ENCODE assay signal across 8 cellular contexts in the genomic region with DNA sequence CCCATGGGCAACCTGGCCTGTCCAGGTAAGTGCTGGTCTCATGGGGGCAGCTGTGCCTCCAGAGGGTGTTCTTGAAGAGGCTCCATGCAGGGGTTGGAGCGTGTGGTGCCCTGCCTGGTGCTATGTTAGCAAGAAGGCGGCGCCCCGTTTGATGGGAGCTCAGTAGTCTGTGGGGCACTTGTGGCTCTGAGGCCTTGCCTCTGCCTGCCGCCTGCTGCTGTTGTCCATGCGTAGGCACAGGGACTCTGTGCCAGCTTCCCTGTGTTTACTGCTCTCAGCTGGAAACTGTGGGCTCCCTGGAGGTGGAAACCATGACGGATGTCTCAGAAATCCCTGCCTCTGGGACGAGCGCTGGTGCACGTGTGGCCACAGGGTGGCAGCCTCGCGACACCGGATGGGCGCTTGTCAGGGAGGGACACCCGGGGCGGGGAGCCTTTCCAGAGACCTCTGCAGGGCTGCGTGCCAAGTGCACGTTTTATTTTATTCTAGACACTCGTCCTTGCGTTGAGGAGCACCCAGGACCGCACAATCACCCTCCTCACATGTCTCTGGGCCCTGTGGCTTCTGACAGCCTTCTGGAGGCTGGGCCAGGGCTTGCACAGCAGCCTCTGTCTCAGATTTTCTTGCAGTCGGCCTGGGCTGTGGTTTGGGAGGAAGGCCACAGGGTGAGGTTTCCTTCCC. TPM values are rescaled to one million over a fixed set of nuclear protein-coding genes. Genes with fewer than 3 reads are reported as not detected.
DNase-seq lines count a peak whose midpoint lies in the region; ATAC-seq and TF ChIP-seq lines count a peak whose summit lies in the region.

No MANE protein-coding gene starts in this region.

- no peak overlapping the region for H3K4me3 ChIP-seq in OCI-LY1 (ENCODE audit: low read depth, low read length, poor library complexity, severe bottlenecking)

- H3K9me3 ChIP-seq in OCI-LY1 (ENCODE audit: low read length) = no peaks in the 10 kb centered on the region

- no peak overlapping the region for H3K9ac ChIP-seq in OCI-LY1 (ENCODE audit: low read length)

- peaks cover 4% of the 10 kb centered on the region for H3K4me1 ChIP-seq in OCI-LY1 (ENCODE audit: insufficient read depth, low read length, severe bottlenecking)

- H3K9me2 ChIP-seq in OCI-LY1 (ENCODE audit: low read depth, low read length) = no peaks in the 10 kb centered on the region

- ATAC-seq in GM21576 (IDR thresholded peaks at IDR 0.05; ENCODE audit: unreplicated experiment) = peak; percentile 72

- H3F3A ChIP-seq in OCI-LY1 (ENCODE audit: insufficient read depth, low read length) = no peaks in the 10 kb centered on the region

- no peak overlapping the region for H3K4me3 Mint-ChIP-seq in endothelial cell (ENCODE audit: unreplicated experiment)

- H3K27me3 ChIP-seq in OCI-LY1 (ENCODE audit: insufficient read depth, low read length) = no peaks in the 10 kb centered on the region

- no peaks in the 10 kb centered on the region for H3K9me3 Mint-ChIP-seq in endothelial cell (ENCODE audit: unreplicated experiment)

- H3K4me1 Mint-ChIP-seq in endothelial cell (ENCODE audit: unreplicated experiment) = no peaks in the 10 kb centered on the region

- H3K27ac ChIP-seq in OCI-LY1 (ENCODE audit: low read depth, low read length, poor library complexity, severe bottlenecking) = no peak overlapping the region

- H3K27ac Mint-ChIP-seq in endothelial cell (ENCODE audit: unreplicated experiment) = no peak overlapping the region

- DNase-seq in DMS 273 treated with DMSO at 0.1 percent for 48 hours (lab: John Stamatoyannopoulos, UW) = peak; percentile 42
- DNase-seq in HuH-7.5 (ENCODE audit: low spot score) = peak; percentile 99
- peak; percentile 58 for DNase-seq in activated CD8-positive, alpha-beta memory T cell treated with anti-CD3 and anti-CD28 coated beads, Interleukin-2, amount 50 U/mL, for 24 hours (ENCODE audit: extremely low read depth)
- peak; percentile 88 for DNase-seq in endothelial cell (ENCODE audit: low spot score)
- peak; percentile 67 for DNase-seq in middle frontal gyrus (ENCODE audit: extremely low spot score, low spot score)
- peak; percentile 69 to 80 for DNase-seq in stimulated activated CD8-positive, alpha-beta memory T cell treated with anti-CD3 and anti-CD28 coated beads, Interleukin-4, amount 100 ng/mL, for 1 hour (ENCODE audit: low read depth in 2 of 2, low spot score in 1 of 2)

- TF ChIP-seq CTCF in OCI-LY1 (IDR thresholded peaks at IDR 0.05; ENCODE audit: low read length) (peak; percentile 96), endothelial cell (IDR thresholded peaks at IDR 0.05; ENCODE audit: unreplicated experiment) (peak; percentile 60)

- H3K79me2 ChIP-seq in OCI-LY1 (ENCODE audit: insufficient read depth, low read length) = no peaks in the 10 kb centered on the region

- H3K27me3 Mint-ChIP-seq in endothelial cell (ENCODE audit: unreplicated experiment) = peaks cover 2% of the 10 kb centered on the region

- H3K4me2 ChIP-seq in OCI-LY1 (ENCODE audit: low read length) = no peak overlapping the region

- H3K36me3 Mint-ChIP-seq in endothelial cell (ENCODE audit: low read depth, unreplicated experiment) = peaks cover 24% of the 10 kb centered on the region

- peaks cover 47% of the 10 kb centered on the region for H3K36me3 ChIP-seq in OCI-LY1 (ENCODE audit: insufficient read depth, low read length)

- no peaks in the 10 kb centered on the region for H4K20me1 ChIP-seq in OCI-LY1 (ENCODE audit: insufficient read depth, low read length)

- no peak overlapping the region for H2AFZ ChIP-seq in OCI-LY1 (ENCODE audit: low read length)

RNA-seq across cellular contexts. Expression of gene SNAP47, which starts 27.1 kb away (rescaled TPM):
- total RNA-seq in endothelial cell (ENCODE audit: unreplicated experiment) = 32.2 TPM

RNA-seq across cellular contexts. Expression of gene JMJD4, which starts 27.3 kb away (rescaled TPM):
- 13.4 TPM for total RNA-seq in endothelial cell (ENCODE audit: unreplicated experiment)

RNA-seq across cellular contexts. Expression of gene PRSS38, which starts 53.1 kb away (rescaled TPM):
- total RNA-seq in endothelial cell (ENCODE audit: unreplicated experiment) = not detected

Comparison
In these comparisons a context has a peak if more than half of its experiments do, and no peak if none do; other contexts are left out.
1. DNase-seq: peak in every context shown above with its lines; median percentile 99 in HuH-7.5; 88 in endothelial cell; 74 in stimulated activated CD8-positive, alpha-beta memory T cell treated with anti-CD3 and anti-CD28 coated beads, Interleukin-4, amount 100 ng/mL, for 1 hour; 67 in middle frontal gyrus; 58 in activated CD8-positive, alpha-beta memory T cell treated with anti-CD3 and anti-CD28 coated beads, Interleukin-2, amount 50 U/mL, for 24 hours; 42 in DMS 273 treated with DMSO at 0.1 percent for 48 hours.